8 cellular contexts compared by ENCODE assay signal in the genomic region with DNA sequence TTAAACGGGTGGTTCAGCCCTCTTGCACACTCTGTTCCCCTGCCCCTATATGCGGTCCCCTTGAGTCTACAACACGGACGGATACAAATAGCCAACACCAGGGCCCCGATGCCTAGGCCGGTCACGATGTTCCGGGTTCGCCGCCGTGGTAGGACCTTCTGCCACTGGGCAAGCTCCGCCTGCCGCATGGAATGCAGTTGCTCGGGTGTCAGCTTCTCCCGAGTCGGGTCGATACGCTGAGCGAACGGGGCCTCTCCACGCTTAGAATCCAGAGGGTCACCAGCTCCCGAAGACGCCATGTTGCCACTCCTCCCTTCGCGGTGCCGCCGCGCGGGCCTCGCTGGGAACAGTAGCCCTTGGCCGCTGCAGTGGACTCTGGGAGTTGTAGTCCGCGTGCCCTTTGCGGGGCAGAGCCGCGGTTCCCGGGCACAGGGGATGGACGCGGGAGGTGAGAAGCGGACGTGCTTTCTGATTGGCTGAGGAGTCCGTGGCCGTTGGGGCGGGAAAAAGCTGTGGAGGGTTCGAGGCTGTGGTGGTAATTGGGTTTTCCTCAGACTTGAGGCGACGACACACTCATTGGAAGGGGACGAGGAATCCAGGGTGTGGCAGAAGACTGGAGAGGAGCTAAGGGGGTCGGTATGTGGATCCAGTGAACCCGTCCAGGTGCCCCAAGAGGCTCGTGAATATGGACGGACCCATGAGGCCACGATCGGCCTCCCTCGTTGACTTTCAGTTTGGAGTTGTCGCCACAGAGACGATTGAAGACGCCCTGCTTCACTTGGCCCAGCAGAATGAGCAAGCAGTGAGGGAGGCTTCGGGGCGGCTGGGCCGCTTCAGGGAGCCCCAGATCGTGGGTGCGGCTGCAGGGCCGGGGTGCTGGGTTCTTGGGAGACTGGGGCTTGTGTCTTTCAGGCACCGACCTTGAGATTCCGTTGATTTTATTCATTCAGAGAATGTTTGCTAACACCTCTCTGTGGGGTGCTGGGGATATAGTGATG. TPM values are rescaled to one million over a fixed set of nuclear protein-coding genes. Genes with fewer than 3 reads are reported as not detected.
DNase-seq lines count a peak whose midpoint lies in the region; ATAC-seq, FAIRE-seq and TF ChIP-seq lines count a peak whose summit lies in the region.

A gene with protein sequence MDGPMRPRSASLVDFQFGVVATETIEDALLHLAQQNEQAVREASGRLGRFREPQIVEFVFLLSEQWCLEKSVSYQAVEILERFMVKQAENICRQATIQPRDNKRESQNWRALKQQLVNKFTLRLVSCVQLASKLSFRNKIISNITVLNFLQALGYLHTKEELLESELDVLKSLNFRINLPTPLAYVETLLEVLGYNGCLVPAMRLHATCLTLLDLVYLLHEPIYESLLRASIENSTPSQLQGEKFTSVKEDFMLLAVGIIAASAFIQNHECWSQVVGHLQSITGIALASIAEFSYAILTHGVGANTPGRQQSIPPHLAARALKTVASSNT (plus strand): TSS at position 479 of the 998 bp plus-strand sequence. CDS start 207 bp downstream, at position 686.
A gene with protein sequence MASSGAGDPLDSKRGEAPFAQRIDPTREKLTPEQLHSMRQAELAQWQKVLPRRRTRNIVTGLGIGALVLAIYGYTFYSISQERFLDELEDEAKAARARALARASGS (minus strand): TSS at position 322 of the 998 bp plus-strand sequence. CDS start 23 bp downstream, at position 299.

- WGBS in A549 (ENCODE audit: missing lambda C conversion rate) = 30% methylated on average over 58 of the region's 66 CpGs

- H3K4me3 ChIP-seq in A549 = peak within 1 kb of the TSS; percentile 72

- peaks cover 10% of the 10 kb centered on the region for H3K36me3 Mint-ChIP-seq in effector memory CD8-positive, alpha-beta T cell (ENCODE audit: insufficient read depth)
- peaks cover 6% of the 10 kb centered on the region for H3K36me3 Mint-ChIP-seq in memory B cell

- H3K27ac Mint-ChIP-seq in effector memory CD8-positive, alpha-beta T cell = peak within 1 kb of the TSS; percentile 91 to 95
- H3K27ac Mint-ChIP-seq in memory B cell = peak within 1 kb of the TSS; percentile 85

- TF ChIP-seq POLR2A in A549 (IDR thresholded peaks at IDR 0.05; ENCODE audit: low read length) (peak; percentile 81), GM18526 (IDR thresholded peaks at IDR 0.05; ENCODE audit: extremely low read depth, insufficient read length) (peak; percentile 61)

- H3K4me1 ChIP-seq in A549 = peaks cover 38% of the 10 kb centered on the region

- peak within 1 kb of the TSS; percentile 96 for H3K4me2 ChIP-seq in A549

- no peaks in the 10 kb centered on the region for H3K27me3 Mint-ChIP-seq in effector memory CD8-positive, alpha-beta T cell
- H3K27me3 Mint-ChIP-seq in memory B cell = no peaks in the 10 kb centered on the region

- ATAC-seq in A549 (peak; percentile 97 to 99), HG03442 (IDR thresholded peaks at IDR 0.05; ENCODE audit: unreplicated experiment) (peak; percentile 64), memory B cell (ENCODE audit: low read depth) (peak; percentile 99)
- peak; percentile 99 for ATAC-seq in effector memory CD8-positive, alpha-beta T cell (replicated peaks)

- TF ChIP-seq EP300 in A549 (IDR thresholded peaks at IDR 0.05) = no peak

- no peaks in the 10 kb centered on the region for H3K9me3 Mint-ChIP-seq in effector memory CD8-positive, alpha-beta T cell
- no peaks in the 10 kb centered on the region for H3K9me3 Mint-ChIP-seq in memory B cell

- CTCF ChIA-PET in A549 (lab: Yijun Ruan, JAX) = interaction anchor here (0.5 to 24.6 kb wide), 10 partner anchors 11 to 1004 kb away, joined by 3 to 336 read pairs (median 4); a partner anchor contains a TSS

- peak within 1 kb of the TSS; percentile 83 to 92 for H3K27ac ChIP-seq in A549

- no peak for TF ChIP-seq RAD21 in A549 (conservative IDR thresholded peaks at IDR 0.05 in 1 of 2, IDR thresholded peaks at IDR 0.05 in 1 of 2)

- FAIRE-seq in A549 (lab: Jason Lieb, UNC) = no peak

- peak; percentile 92 to 96 for DNase-seq in A549 (ENCODE audit: low read depth in 1 of 2, low spot score in 1 of 2)
- peak; percentile 93 for DNase-seq in NCI-H82 (lab: John Stamatoyannopoulos, UW)
- peak; percentile 54 to 58 for DNase-seq in activated CD8-positive, alpha-beta memory T cell treated with anti-CD3 and anti-CD28 coated beads for 4 hours (ENCODE audit: low read depth in 2 of 2)
- peak; percentile 63 to 68 (median 67) for DNase-seq in effector memory CD8-positive, alpha-beta T cell
- DNase-seq in memory B cell (ENCODE audit: low spot score in 2 of 2) = peak; percentile 49 to 69
- DNase-seq in stimulated activated CD4-positive, alpha-beta T cell treated with anti-CD3 and anti-CD28 coated beads, TNF-alpha, amount 100 ng/mL, for 48 hours (ENCODE audit: low read depth in 3 of 3) = peak; percentile 71 to 76 (median 72)

- TF ChIP-seq CTCF in A549 (IDR thresholded peaks at IDR 0.05) = no peak

- H3K4me3 Mint-ChIP-seq in effector memory CD8-positive, alpha-beta T cell = peak within 1 kb of the TSS; percentile 87 to 97
- H3K4me3 Mint-ChIP-seq in memory B cell = peak within 1 kb of the TSS; percentile 96

- no peaks in the 10 kb centered on the region for H3K9me3 ChIP-seq in A549

- POLR2A ChIA-PET in A549 (lab: Yijun Ruan, JAX) = interaction anchor here (0.6 to 1.9 kb wide), 8 partner anchors 15 to 199 kb away, joined by 3 to 10 read pairs (median 3); a partner anchor contains a TSS

- H3K4me1 Mint-ChIP-seq in effector memory CD8-positive, alpha-beta T cell (ENCODE audit: low read depth in 2 of 2) = peaks cover 16 to 33% of the 10 kb centered on the region in 2 donors
- H3K4me1 Mint-ChIP-seq in memory B cell = peaks cover 25% of the 10 kb centered on the region

TF ChIP-seq in A549, 52 proteins besides CTCF, POLR2A, EP300 and RAD21:
- TF ChIP-seq TP53 (CRISPR knock-in tag; IDR thresholded peaks at IDR 0.05) (0 out of 2 replicates have a peak, but pooled peaks have one; percentile 10), MAZ (IDR thresholded peaks at IDR 0.05; ENCODE audit: borderline replicate concordance, low read depth, low read length) (no peak), NR3C1 (IDR thresholded peaks at IDR 0.05) (no peak), KDM1A (IDR thresholded peaks at IDR 0.05; ENCODE audit: low read depth) (no peak), EHMT2 (IDR thresholded peaks at IDR 0.05; ENCODE audit: low read depth) (no peak), SMC3 (IDR thresholded peaks at IDR 0.05) (peak; percentile 8; the same call in 1 of the 3 replicates), FOSL2 (IDR thresholded peaks at IDR 0.05) (no peak), FOSL2 (CRISPR knock-in tag; IDR thresholded peaks at IDR 0.05) (no peak), CHD2 (IDR thresholded peaks at IDR 0.05; ENCODE audit: low read length, partially characterized antibody) (no peak), HOXB13 (CRISPR knock-in tag; IDR thresholded peaks at IDR 0.05; ENCODE audit: low read depth) (no peak), RFX5 (IDR thresholded peaks at IDR 0.05) (no peak), JUN (IDR thresholded peaks at IDR 0.05) (peak; percentile 41 to 77; a peak in 3 of 5 replicates), ESRRA (IDR thresholded peaks at IDR 0.05; ENCODE audit: borderline replicate concordance, low read length) (no peak), SREBF2 (IDR thresholded peaks at IDR 0.05) (no peak), KDM5A (IDR thresholded peaks at IDR 0.05) (peak; percentile 90), PHF8 (IDR thresholded peaks at IDR 0.05; ENCODE audit: borderline replicate concordance, low read depth) (peak; percentile 79), TFCP2L1 (CRISPR knock-in tag; IDR thresholded peaks at IDR 0.05) (peak; percentile 61; the same call in 1 of the 2 replicates)
- TF ChIP-seq, protein P1, sequence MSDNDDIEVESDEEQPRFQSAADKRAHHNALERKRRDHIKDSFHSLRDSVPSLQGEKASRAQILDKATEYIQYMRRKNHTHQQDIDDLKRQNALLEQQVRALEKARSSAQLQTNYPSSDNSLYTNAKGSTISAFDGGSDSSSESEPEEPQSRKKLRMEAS (IDR thresholded peaks at IDR 0.05) = peak; percentile 100
- TF ChIP-seq, protein P2, sequence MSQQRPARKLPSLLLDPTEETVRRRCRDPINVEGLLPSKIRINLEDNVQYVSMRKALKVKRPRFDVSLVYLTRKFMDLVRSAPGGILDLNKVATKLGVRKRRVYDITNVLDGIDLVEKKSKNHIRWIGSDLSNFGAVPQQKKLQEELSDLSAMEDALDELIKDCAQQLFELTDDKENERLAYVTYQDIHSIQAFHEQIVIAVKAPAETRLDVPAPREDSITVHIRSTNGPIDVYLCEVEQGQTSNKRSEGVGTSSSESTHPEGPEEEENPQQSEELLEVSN (IDR thresholded peaks at IDR 0.05; ENCODE audit: borderline replicate concordance, low read depth) = peak; percentile 100
- TF ChIP-seq, protein P3, sequence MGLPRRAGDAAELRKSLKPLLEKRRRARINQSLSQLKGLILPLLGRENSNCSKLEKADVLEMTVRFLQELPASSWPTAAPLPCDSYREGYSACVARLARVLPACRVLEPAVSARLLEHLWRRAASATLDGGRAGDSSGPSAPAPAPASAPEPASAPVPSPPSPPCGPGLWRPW (IDR thresholded peaks at IDR 0.05) = no peak
- TF ChIP-seq, protein P4, sequence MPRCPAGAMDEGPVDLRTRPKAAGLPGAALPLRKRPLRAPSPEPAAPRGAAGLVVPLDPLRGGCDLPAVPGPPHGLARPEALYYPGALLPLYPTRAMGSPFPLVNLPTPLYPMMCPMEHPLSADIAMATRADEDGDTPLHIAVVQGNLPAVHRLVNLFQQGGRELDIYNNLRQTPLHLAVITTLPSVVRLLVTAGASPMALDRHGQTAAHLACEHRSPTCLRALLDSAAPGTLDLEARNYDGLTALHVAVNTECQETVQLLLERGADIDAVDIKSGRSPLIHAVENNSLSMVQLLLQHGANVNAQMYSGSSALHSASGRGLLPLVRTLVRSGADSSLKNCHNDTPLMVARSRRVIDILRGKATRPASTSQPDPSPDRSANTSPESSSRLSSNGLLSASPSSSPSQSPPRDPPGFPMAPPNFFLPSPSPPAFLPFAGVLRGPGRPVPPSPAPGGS (IDR thresholded peaks at IDR 0.05) = 0 out of 3 replicates have a peak, but pooled peaks have one; percentile 39
TF ChIP-seq in A549: peak in this region for 9.

RNA-seq across cellular contexts. Expression of the first gene that starts in this region (rescaled TPM):
- polyA plus RNA-seq in A549 (2011; rRNA removed) (0.06 and 0.07 TPM in 2 replicates), A549 (2017; fragmentation: RNase III; extraction: RNeasy Plus Mini Kit Qiagen cat#74134 plus additional on column Dnase treatment) (0.10 to 0.47 TPM (median 0.17 TPM) in 3 replicates)
- polyA plus RNA-seq in A549 (2012; cell fraction: cytosol; rRNA removed) = 0.04 TPM in 2 replicates
- polyA plus RNA-seq in A549 (2012; cell fraction: nucleus; rRNA removed) = not detected in 2 replicates
- polyA minus RNA-seq in A549 (2011; rRNA and poly(A)+ RNA removed) = not detected in 2 replicates

RNA-seq across cellular contexts. Expression of the second gene that starts in this region (rescaled TPM):
- polyA plus RNA-seq in A549 (2011; rRNA removed) = 126 and 170 TPM in 2 replicates
- 183 and 191 TPM in 2 replicates for polyA plus RNA-seq in A549 (2012; cell fraction: cytosol; rRNA removed)
- 85.4 and 99.0 TPM in 2 replicates for polyA plus RNA-seq in A549 (2012; cell fraction: nucleus; rRNA removed)
- polyA plus RNA-seq in A549 (2017; fragmentation: RNase III; extraction: RNeasy Plus Mini Kit Qiagen cat#74134 plus additional on column Dnase treatment) = 127 to 131 TPM (median 130 TPM) in 3 replicates
- polyA minus RNA-seq in A549 (2011; rRNA and poly(A)+ RNA removed) = 76.1 and 85.5 TPM in 2 replicates

Comparison
In these comparisons a context has a peak if more than half of its experiments do, and no peak if none do; other contexts are left out.
1. Peak in every context shown above with its lines: DNase-seq, ATAC-seq, H3K4me3 ChIP-seq and H3K27ac ChIP-seq.